1 cellular context compared by ENCODE assay signal in the genomic region with DNA sequence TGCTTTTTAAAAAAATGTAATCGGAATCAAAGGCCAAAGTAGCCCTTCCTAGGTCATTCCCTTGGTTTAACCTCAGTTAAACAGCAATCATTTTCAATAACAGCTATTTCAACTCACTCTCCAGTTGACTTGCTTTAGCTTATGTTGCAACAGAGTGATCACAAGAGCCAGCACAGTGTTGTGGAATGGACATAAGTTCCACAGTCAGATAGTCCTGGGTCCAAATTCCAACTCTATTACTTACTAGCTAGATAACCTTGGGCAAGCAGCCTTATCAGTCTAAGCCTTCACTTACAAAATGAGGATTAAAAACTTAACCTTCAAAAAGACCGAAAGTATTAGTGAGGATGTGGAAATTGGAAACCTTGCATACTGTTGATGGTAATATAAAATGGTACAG.
A peak's percentile ranks its signal among the peaks of the same experiment; 100 is the strongest.
TF ChIP-seq lines count a peak whose summit lies in the region.

No MANE protein-coding gene starts in this region.

TF ChIP-seq in HepG2, 621 proteins besides CTCF, POLR2A, EP300 and RAD21 (continued from another document and continues in another):
- TF ChIP-seq, protein P1, sequence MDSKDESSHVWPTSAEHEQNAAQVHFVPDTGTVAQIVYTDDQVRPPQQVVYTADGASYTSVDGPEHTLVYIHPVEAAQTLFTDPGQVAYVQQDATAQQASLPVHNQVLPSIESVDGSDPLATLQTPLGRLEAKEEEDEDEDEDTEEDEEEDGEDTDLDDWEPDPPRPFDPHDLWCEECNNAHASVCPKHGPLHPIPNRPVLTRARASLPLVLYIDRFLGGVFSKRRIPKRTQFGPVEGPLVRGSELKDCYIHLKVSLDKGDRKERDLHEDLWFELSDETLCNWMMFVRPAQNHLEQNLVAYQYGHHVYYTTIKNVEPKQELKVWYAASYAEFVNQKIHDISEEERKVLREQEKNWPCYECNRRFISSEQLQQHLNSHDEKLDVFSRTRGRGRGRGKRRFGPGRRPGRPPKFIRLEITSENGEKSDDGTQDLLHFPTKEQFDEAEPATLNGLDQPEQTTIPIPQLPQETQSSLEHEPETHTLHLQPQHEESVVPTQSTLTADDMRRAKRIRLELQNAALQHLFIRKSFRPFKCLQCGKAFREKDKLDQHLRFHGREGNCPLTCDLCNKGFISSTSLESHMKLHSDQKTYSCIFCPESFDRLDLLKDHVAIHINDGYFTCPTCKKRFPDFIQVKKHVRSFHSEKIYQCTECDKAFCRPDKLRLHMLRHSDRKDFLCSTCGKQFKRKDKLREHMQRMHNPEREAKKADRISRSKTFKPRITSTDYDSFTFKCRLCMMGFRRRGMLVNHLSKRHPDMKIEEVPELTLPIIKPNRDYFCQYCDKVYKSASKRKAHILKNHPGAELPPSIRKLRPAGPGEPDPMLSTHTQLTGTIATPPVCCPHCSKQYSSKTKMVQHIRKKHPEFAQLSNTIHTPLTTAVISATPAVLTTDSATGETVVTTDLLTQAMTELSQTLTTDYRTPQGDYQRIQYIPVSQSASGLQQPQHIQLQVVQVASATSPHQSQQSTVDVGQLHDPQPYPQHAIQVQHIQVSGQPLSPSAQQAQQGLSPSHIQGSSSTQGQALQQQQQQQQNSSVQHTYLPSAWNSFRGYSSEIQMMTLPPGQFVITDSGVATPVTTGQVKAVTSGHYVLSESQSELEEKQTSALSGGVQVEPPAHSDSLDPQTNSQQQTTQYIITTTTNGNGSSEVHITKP (CRISPR knock-in tag; IDR thresholded peaks at IDR 0.05; ENCODE audit: low read depth), result no peak
- TF ChIP-seq MED8 (CRISPR knock-in tag; IDR thresholded peaks at IDR 0.05; ENCODE audit: insufficient replicate concordance) (peak; percentile 97), EEA1 (CRISPR knock-in tag; IDR thresholded peaks at IDR 0.05; ENCODE audit: borderline replicate concordance) (no peak), SP4 (CRISPR knock-in tag; IDR thresholded peaks at IDR 0.05) (no peak), ZMYM2 (CRISPR knock-in tag; IDR thresholded peaks at IDR 0.05) (no peak), MIXL1 (CRISPR knock-in tag; IDR thresholded peaks at IDR 0.05) (peak; percentile 73; the same call in 1 of the 2 replicates), MIER3 (CRISPR knock-in tag; IDR thresholded peaks at IDR 0.05; ENCODE audit: borderline replicate concordance) (peak; percentile 70; the same call in 1 of the 2 replicates), CREM (IDR thresholded peaks at IDR 0.05) (peak; percentile 91), CREM (CRISPR knock-in tag; IDR thresholded peaks at IDR 0.05) (no peak), SOX6 (IDR thresholded peaks at IDR 0.05) (no peak), SOX6 (CRISPR knock-in tag; IDR thresholded peaks at IDR 0.05) (peak; percentile 90), RARG (CRISPR knock-in tag; IDR thresholded peaks at IDR 0.05; ENCODE audit: low read depth) (no peak), SAP130 (CRISPR knock-in tag; IDR thresholded peaks at IDR 0.05; ENCODE audit: low read depth) (peak; percentile 76), NCOA2 (CRISPR knock-in tag; IDR thresholded peaks at IDR 0.05) (peak; percentile 96), ELF3 (CRISPR knock-in tag; IDR thresholded peaks at IDR 0.05) (peak; percentile 74), GATAD1 (CRISPR knock-in tag; IDR thresholded peaks at IDR 0.05) (peak; percentile 42; the same call in 1 of the 2 replicates), ISL2 (CRISPR knock-in tag; IDR thresholded peaks at IDR 0.05) (peak; percentile 98), HES4 (CRISPR knock-in tag; IDR thresholded peaks at IDR 0.05; ENCODE audit: borderline replicate concordance) (no peak), PCBP2 (optimal IDR thresholded peaks at IDR 0.05; ENCODE audit: low read depth, low read length, poor library complexity, severe bottlenecking) (no peak), SNRNP70 (IDR thresholded peaks at IDR 0.05; ENCODE audit: low read depth, low read length) (no peak), KAT8 (CRISPR knock-in tag; IDR thresholded peaks at IDR 0.05) (no peak), SIX1 (CRISPR knock-in tag; IDR thresholded peaks at IDR 0.05; ENCODE audit: borderline replicate concordance) (peak; percentile 34; the same call in 1 of the 2 replicates), NFKBIZ (CRISPR knock-in tag; IDR thresholded peaks at IDR 0.05) (no peak; the same call in 1 of the 2 replicates), AHR (CRISPR knock-in tag; IDR thresholded peaks at IDR 0.05) (no peak), SOX13 (IDR thresholded peaks at IDR 0.05) (peak; percentile 28; the same call in 1 of the 2 replicates), SOX13 (CRISPR knock-in tag; conservative IDR thresholded peaks at IDR 0.05 in 1 of 2, IDR thresholded peaks at IDR 0.05 in 1 of 2) (peak in 1 of 2 experiments; percentile 84; a peak in 2 of 4 replicates), STAG1 (CRISPR knock-in tag; IDR thresholded peaks at IDR 0.05) (0 out of 2 replicates have a peak, but pooled peaks have one; percentile 14), TCF7 (IDR thresholded peaks at IDR 0.05; ENCODE audit: low read depth) (peak; percentile 90), ZNF878 (CRISPR knock-in tag; IDR thresholded peaks at IDR 0.05) (0 out of 2 replicates have a peak, but pooled peaks have one; percentile 26), ZNF12 (CRISPR knock-in tag; IDR thresholded peaks at IDR 0.05) (peak; percentile 62; the same call in 1 of the 2 replicates), ZNF343 (CRISPR knock-in tag; IDR thresholded peaks at IDR 0.05) (no peak), ZNF331 (CRISPR knock-in tag; IDR thresholded peaks at IDR 0.05) (peak; percentile 69; the same call in 1 of the 2 replicates), FOSL1 (CRISPR knock-in tag; IDR thresholded peaks at IDR 0.05; ENCODE audit: borderline replicate concordance) (peak; percentile 25; the same call in 1 of the 2 replicates), BCL6 (CRISPR knock-in tag; IDR thresholded peaks at IDR 0.05) (peak; percentile 76), ZNF296 (CRISPR knock-in tag; conservative IDR thresholded peaks at IDR 0.05) (no peak), ARNTL (CRISPR knock-in tag; IDR thresholded peaks at IDR 0.05) (peak; percentile 63; the same call in 1 of the 2 replicates), SKI (IDR thresholded peaks at IDR 0.05; ENCODE audit: partially characterized antibody) (peak; percentile 25), HNRNPK (IDR thresholded peaks at IDR 0.05; ENCODE audit: low read depth, low read length, poor library complexity, severe bottlenecking) (no peak), ATF1 (CRISPR knock-in tag; IDR thresholded peaks at IDR 0.05) (no peak)
- TF ChIP-seq, protein P2, sequence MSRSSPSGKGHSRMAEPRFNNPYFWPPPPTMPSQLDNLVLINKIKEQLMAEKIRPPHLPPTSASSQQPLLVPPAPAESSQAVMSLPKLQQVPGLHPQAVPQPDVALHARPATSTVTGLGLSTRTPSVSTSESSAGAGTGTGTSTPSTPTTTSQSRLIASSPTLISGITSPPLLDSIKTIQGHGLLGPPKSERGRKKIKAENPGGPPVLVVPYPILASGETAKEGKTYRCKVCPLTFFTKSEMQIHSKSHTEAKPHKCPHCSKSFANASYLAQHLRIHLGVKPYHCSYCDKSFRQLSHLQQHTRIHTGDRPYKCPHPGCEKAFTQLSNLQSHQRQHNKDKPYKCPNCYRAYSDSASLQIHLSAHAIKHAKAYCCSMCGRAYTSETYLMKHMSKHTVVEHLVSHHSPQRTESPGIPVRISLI (CRISPR knock-in tag; IDR thresholded peaks at IDR 0.05; ENCODE audit: borderline replicate concordance), result peak; percentile 73; the same call in 1 of the 2 replicates
- TF ChIP-seq, protein P3, sequence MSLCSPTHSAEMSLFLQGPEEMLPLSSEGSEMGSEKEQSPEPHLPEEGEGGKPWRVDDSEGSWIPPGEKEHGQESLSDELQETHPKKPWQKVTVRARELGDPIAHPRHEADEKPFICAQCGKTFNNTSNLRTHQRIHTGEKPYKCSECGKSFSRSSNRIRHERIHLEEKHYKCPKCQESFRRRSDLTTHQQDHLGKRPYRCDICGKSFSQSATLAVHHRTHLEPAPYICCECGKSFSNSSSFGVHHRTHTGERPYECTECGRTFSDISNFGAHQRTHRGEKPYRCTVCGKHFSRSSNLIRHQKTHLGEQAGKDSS (CRISPR knock-in tag; IDR thresholded peaks at IDR 0.05; ENCODE audit: borderline replicate concordance, low read depth), result no peak
- TF ChIP-seq, protein P4, sequence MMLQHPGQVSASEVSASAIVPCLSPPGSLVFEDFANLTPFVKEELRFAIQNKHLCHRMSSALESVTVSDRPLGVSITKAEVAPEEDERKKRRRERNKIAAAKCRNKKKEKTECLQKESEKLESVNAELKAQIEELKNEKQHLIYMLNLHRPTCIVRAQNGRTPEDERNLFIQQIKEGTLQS (CRISPR knock-in tag; IDR thresholded peaks at IDR 0.05), result peak; percentile 56; the same call in 1 of the 2 replicates
- TF ChIP-seq, protein P5, sequence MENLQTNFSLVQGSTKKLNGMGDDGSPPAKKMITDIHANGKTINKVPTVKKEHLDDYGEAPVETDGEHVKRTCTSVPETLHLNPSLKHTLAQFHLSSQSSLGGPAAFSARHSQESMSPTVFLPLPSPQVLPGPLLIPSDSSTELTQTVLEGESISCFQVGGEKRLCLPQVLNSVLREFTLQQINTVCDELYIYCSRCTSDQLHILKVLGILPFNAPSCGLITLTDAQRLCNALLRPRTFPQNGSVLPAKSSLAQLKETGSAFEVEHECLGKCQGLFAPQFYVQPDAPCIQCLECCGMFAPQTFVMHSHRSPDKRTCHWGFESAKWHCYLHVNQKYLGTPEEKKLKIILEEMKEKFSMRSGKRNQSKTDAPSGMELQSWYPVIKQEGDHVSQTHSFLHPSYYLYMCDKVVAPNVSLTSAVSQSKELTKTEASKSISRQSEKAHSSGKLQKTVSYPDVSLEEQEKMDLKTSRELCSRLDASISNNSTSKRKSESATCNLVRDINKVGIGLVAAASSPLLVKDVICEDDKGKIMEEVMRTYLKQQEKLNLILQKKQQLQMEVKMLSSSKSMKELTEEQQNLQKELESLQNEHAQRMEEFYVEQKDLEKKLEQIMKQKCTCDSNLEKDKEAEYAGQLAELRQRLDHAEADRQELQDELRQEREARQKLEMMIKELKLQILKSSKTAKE (CRISPR knock-in tag; IDR thresholded peaks at IDR 0.05; ENCODE audit: borderline replicate concordance), result no peak
- TF ChIP-seq, protein P6, sequence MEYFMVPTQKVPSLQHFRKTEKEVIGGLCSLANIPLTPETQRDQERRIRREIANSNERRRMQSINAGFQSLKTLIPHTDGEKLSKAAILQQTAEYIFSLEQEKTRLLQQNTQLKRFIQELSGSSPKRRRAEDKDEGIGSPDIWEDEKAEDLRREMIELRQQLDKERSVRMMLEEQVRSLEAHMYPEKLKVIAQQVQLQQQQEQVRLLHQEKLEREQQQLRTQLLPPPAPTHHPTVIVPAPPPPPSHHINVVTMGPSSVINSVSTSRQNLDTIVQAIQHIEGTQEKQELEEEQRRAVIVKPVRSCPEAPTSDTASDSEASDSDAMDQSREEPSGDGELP (IDR thresholded peaks at IDR 0.05; ENCODE audit: borderline replicate concordance, low read depth), result no peak; the same call in 1 of the 2 replicates
- TF ChIP-seq, protein P7, sequence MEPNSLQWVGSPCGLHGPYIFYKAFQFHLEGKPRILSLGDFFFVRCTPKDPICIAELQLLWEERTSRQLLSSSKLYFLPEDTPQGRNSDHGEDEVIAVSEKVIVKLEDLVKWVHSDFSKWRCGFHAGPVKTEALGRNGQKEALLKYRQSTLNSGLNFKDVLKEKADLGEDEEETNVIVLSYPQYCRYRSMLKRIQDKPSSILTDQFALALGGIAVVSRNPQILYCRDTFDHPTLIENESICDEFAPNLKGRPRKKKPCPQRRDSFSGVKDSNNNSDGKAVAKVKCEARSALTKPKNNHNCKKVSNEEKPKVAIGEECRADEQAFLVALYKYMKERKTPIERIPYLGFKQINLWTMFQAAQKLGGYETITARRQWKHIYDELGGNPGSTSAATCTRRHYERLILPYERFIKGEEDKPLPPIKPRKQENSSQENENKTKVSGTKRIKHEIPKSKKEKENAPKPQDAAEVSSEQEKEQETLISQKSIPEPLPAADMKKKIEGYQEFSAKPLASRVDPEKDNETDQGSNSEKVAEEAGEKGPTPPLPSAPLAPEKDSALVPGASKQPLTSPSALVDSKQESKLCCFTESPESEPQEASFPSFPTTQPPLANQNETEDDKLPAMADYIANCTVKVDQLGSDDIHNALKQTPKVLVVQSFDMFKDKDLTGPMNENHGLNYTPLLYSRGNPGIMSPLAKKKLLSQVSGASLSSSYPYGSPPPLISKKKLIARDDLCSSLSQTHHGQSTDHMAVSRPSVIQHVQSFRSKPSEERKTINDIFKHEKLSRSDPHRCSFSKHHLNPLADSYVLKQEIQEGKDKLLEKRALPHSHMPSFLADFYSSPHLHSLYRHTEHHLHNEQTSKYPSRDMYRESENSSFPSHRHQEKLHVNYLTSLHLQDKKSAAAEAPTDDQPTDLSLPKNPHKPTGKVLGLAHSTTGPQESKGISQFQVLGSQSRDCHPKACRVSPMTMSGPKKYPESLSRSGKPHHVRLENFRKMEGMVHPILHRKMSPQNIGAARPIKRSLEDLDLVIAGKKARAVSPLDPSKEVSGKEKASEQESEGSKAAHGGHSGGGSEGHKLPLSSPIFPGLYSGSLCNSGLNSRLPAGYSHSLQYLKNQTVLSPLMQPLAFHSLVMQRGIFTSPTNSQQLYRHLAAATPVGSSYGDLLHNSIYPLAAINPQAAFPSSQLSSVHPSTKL (CRISPR knock-in tag; IDR thresholded peaks at IDR 0.05), result peak; percentile 95
- TF ChIP-seq, protein P8, sequence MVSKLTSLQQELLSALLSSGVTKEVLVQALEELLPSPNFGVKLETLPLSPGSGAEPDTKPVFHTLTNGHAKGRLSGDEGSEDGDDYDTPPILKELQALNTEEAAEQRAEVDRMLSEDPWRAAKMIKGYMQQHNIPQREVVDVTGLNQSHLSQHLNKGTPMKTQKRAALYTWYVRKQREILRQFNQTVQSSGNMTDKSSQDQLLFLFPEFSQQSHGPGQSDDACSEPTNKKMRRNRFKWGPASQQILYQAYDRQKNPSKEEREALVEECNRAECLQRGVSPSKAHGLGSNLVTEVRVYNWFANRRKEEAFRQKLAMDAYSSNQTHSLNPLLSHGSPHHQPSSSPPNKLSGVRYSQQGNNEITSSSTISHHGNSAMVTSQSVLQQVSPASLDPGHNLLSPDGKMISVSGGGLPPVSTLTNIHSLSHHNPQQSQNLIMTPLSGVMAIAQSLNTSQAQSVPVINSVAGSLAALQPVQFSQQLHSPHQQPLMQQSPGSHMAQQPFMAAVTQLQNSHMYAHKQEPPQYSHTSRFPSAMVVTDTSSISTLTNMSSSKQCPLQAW (CRISPR knock-in tag; IDR thresholded peaks at IDR 0.05), result peak; percentile 72; the same call in 1 of the 2 replicates
- TF ChIP-seq, protein P9, sequence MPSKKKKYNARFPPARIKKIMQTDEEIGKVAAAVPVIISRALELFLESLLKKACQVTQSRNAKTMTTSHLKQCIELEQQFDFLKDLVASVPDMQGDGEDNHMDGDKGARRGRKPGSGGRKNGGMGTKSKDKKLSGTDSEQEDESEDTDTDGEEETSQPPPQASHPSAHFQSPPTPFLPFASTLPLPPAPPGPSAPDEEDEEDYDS (CRISPR knock-in tag; IDR thresholded peaks at IDR 0.05), result peak; percentile 52; the same call in 1 of the 2 replicates
- TF ChIP-seq, protein P10, sequence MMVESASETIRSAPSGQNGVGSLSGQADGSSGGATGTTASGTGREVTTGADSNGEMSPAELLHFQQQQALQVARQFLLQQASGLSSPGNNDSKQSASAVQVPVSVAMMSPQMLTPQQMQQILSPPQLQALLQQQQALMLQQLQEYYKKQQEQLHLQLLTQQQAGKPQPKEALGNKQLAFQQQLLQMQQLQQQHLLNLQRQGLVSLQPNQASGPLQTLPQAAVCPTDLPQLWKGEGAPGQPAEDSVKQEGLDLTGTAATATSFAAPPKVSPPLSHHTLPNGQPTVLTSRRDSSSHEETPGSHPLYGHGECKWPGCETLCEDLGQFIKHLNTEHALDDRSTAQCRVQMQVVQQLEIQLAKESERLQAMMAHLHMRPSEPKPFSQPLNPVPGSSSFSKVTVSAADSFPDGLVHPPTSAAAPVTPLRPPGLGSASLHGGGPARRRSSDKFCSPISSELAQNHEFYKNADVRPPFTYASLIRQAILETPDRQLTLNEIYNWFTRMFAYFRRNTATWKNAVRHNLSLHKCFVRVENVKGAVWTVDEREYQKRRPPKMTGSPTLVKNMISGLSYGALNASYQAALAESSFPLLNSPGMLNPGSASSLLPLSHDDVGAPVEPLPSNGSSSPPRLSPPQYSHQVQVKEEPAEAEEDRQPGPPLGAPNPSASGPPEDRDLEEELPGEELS (CRISPR knock-in tag; IDR thresholded peaks at IDR 0.05), result peak; percentile 86
